In the genomic region with DNA sequence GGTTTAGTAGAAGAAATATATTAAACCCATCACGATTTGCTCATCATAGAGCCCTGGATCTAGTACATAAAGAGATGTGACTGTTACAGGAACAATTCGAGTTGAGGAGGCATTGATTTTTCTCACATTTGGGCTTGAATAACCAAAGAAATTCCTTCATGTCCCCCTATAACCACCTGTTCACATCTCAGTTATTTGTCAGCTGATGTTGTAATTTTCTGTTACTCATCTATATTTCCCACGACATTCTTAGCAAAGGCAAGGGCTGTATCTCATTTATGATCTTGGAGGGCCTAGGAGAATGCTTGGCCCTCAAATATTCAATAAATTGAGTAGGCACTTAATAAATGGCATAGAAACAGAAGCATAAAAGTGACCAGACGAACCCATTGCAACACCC, we compare ENCODE assay signal across 17 cellular contexts. TPM values are rescaled to one million over a fixed set of nuclear protein-coding genes. Genes with fewer than 3 reads are reported as not detected.
DNase-seq lines count a peak whose midpoint lies in the region; ATAC-seq and TF ChIP-seq lines count a peak whose summit lies in the region.
"Had no signal": no experiment of that assay in that cellular context is flagged by ENCODE, and none has a peak within 500 bp of the region (broad histone marks: within the 10 kb centered on the region; RNA-seq: fewer than 3 reads in every experiment).

No MANE protein-coding gene starts in this region.

- BruUV-seq in mammary epithelial cell (replicated peaks; lab: Mats Ljungman, UMichigan) = no TSS peak

- no peak overlapping the region for H3K9ac ChIP-seq in mammary epithelial cell (ENCODE audit: insufficient read depth, low read length)

- H3K4me3 ChIP-seq in breast epithelium = no peak overlapping the region
- H3K4me3 ChIP-seq in mammary epithelial cell (replicated peaks in 1 of 3; ENCODE audit: insufficient read depth in 1 of 3, low read depth in 2 of 3, low read length in 3 of 3) = no peak overlapping the region
- no peak overlapping the region for H3K4me3 ChIP-seq in esophagus squamous epithelium
- no peak overlapping the region for H3K4me3 ChIP-seq in psoas muscle
- H3K4me3 ChIP-seq in vagina = no peak overlapping the region
- no peak overlapping the region for H3K4me3 ChIP-seq in body of pancreas
- H3K4me3 ChIP-seq: colonic mucosa, pancreas had no signal

- no peaks in the 10 kb centered on the region for H3K36me3 ChIP-seq in breast epithelium
- H3K36me3 ChIP-seq in mammary epithelial cell (ENCODE audit: insufficient read depth, low read length) = no peaks in the 10 kb centered on the region
- H3K36me3 ChIP-seq in esophagus squamous epithelium = no peaks in the 10 kb centered on the region
- no peaks in the 10 kb centered on the region for H3K36me3 ChIP-seq in psoas muscle (ENCODE audit: insufficient read depth in 1 of 2, low read depth in 1 of 2)
- no peaks in the 10 kb centered on the region for H3K36me3 ChIP-seq in vagina
- no peaks in the 10 kb centered on the region for H3K36me3 ChIP-seq in body of pancreas (replicated peaks in 1 of 2; ENCODE audit: insufficient read depth in 1 of 2, low read depth in 2 of 2)
- H3K36me3 ChIP-seq: colonic mucosa, pancreas had no signal

- in situ Hi-C loops in mammary epithelial cell (cut with MboI; ENCODE audit: low sequenced_read_pairs in 2 of 2) = loop anchor here (10.0 to 25.0 kb wide), 4 partner anchors 160 to 532 kb away; a partner anchor contains a TSS

- no peak overlapping the region for H3K4me2 ChIP-seq in mammary epithelial cell (ENCODE audit: insufficient read depth, low read depth, low read length)

- CTCF ChIA-PET in mammary epithelial cell (lab: Charles Lee; ENCODE audit: low non-redundant PET) = interaction anchor here (0.6 to 0.7 kb wide), 4 partner anchors 11 to 178 kb away, joined by 3 to 35 read pairs (median 18); no protein-coding TSS in a partner anchor

- TF ChIP-seq CTCF in breast epithelium (IDR thresholded peaks at IDR 0.05) (no peak), mammary epithelial cell (conservative IDR thresholded peaks at IDR 0.05 in 1 of 2, IDR thresholded peaks at IDR 0.05 in 1 of 2; ENCODE audit: extremely low read depth in 1 of 2, insufficient read depth in 1 of 2, low read depth in 1 of 2, low read length in 2 of 2) (no peak), esophagus squamous epithelium (IDR thresholded peaks at IDR 0.05) (no peak), psoas muscle (IDR thresholded peaks at IDR 0.05) (no peak), vagina (IDR thresholded peaks at IDR 0.05) (no peak), body of pancreas (IDR thresholded peaks at IDR 0.05) (no peak)

- WGBS in mammary epithelial cell (ENCODE audit: low coverage, missing lambda C conversion rate) = 40% methylated on average over 4 of the region's 4 CpGs
- WGBS in esophagus squamous epithelium, 2 donors = 54 to 59% methylated on average over 4 of the region's 4 CpGs
- 54 to 66% (median 54%) methylated on average over 4 of the region's 4 CpGs for WGBS in psoas muscle, 3 donors
- 44 to 47% methylated on average over 4 of the region's 4 CpGs for WGBS in body of pancreas, 2 donors

- ATAC-seq in psoas muscle (no peak), GM21360 (IDR thresholded peaks at IDR 0.05; ENCODE audit: unreplicated experiment) (no peak), GM18505 (IDR thresholded peaks at IDR 0.05; ENCODE audit: unreplicated experiment) (no peak), body of pancreas (no peak)
- ATAC-seq: activated naive CD8-positive, alpha-beta T cell treated with anti-CD3 and anti-CD28 coated beads, Interleukin-2, amount 50 U/mL, for 24 hours had no signal

- H3K27me3 ChIP-seq in breast epithelium = no peaks in the 10 kb centered on the region
- H3K27me3 ChIP-seq in mammary epithelial cell (ENCODE audit: insufficient read depth, low read length) = no peaks in the 10 kb centered on the region
- H3K27me3 ChIP-seq in esophagus squamous epithelium = no peaks in the 10 kb centered on the region
- H3K27me3 ChIP-seq in psoas muscle (ENCODE audit: insufficient read depth in 3 of 3, low read length in 2 of 3) = no peaks in the 10 kb centered on the region
- no peaks in the 10 kb centered on the region for H3K27me3 ChIP-seq in vagina
- no peaks in the 10 kb centered on the region for H3K27me3 ChIP-seq in body of pancreas
- H3K27me3 ChIP-seq: colonic mucosa, pancreas had no signal

- TF ChIP-seq POLR2A in breast epithelium (IDR thresholded peaks at IDR 0.05) (no peak), esophagus squamous epithelium (IDR thresholded peaks at IDR 0.05) (no peak), vagina (IDR thresholded peaks at IDR 0.05) (no peak), GM18505 (IDR thresholded peaks at IDR 0.05; ENCODE audit: borderline replicate concordance, extremely low read depth, insufficient read depth, insufficient read length) (no peak), body of pancreas (IDR thresholded peaks at IDR 0.05) (no peak)

- H3K4me1 ChIP-seq in breast epithelium (no peaks in the 10 kb centered on the region), mammary epithelial cell (ENCODE audit: insufficient read depth, low read length) (no peaks in the 10 kb centered on the region), esophagus squamous epithelium (peaks cover 0 to 15% (median 7%) of the 10 kb centered on the region in 3 donors), psoas muscle (peaks cover 7% of the 10 kb centered on the region), vagina (peaks cover 9% of the 10 kb centered on the region), body of pancreas (no peaks in the 10 kb centered on the region)
- H3K4me1 ChIP-seq: colonic mucosa had no signal

- H3K27ac ChIP-seq in breast epithelium = peak overlapping the region; percentile 60 to 93
- no peak overlapping the region for H3K27ac ChIP-seq in mammary epithelial cell (ENCODE audit: insufficient read depth, low read depth, low read length)
- H3K27ac ChIP-seq in esophagus squamous epithelium = peak overlapping the region in 3 of 4 donors; percentile 38 to 66 (median 65)
- peak overlapping the region; percentile 86 for H3K27ac ChIP-seq in psoas muscle
- peak overlapping the region; percentile 85 for H3K27ac ChIP-seq in vagina
- no peak overlapping the region for H3K27ac ChIP-seq in body of pancreas
- H3K27ac ChIP-seq: 22Rv1, colonic mucosa, pancreas had no signal

- no peak overlapping the region for H2AFZ ChIP-seq in mammary epithelial cell (ENCODE audit: low read depth, low read length)

- H4K20me1 ChIP-seq in mammary epithelial cell (ENCODE audit: insufficient read depth, low read length) = no peaks in the 10 kb centered on the region

- no peak for DNase-seq in breast epithelium (ENCODE audit: low spot score in 2 of 2)
- no peak for DNase-seq in mammary epithelial cell
- DNase-seq in esophagus squamous epithelium (lab: John Stamatoyannopoulos, UW) = no peak
- no peak for DNase-seq in psoas muscle
- no peak for DNase-seq in vagina (ENCODE audit: extremely low spot score in 2 of 2)
- no peak for DNase-seq in body of pancreas
- DNase-seq: activated CD4-positive, alpha-beta memory T cell treated with anti-CD3 and anti-CD28 coated beads for 36 hours; activated effector memory CD4-positive, alpha-beta T cell treated with Interleukin-2 at 50 U/mL for 16 hours; glutamatergic neuron; natural killer cell; T1000 had no signal

- dilution Hi-C loops in mammary epithelial cell (cut with HindIII; ENCODE audit: low sequenced_read_pairs) = no loop called here

- intact Hi-C loops in breast epithelium (cut with DNase I; ENCODE audit: low total_unique reads) (no loop called here), mammary epithelial cell (cut with micrococcal nuclease) (loop anchor here (1.0 to 10.0 kb wide), 5 partner anchors 165 to 870 kb away; a partner anchor contains a TSS), esophagus squamous epithelium (cut with DNase I) (loop anchor here (5.0 kb wide), 1 partner anchor 317 kb away; no protein-coding TSS in a partner anchor), psoas muscle (cut with DNase I) (loop anchor here (1.0 to 10.0 kb wide), 6 partner anchors 57 to 520 kb away; a partner anchor contains a TSS), vagina (cut with DNase I) (loop anchor here (1.0 to 5.0 kb wide), 2 partner anchors 172 to 318 kb away; a partner anchor contains a TSS), body of pancreas (cut with DNase I) (no loop called here)

- H3K9me3 ChIP-seq in breast epithelium (no peaks in the 10 kb centered on the region), mammary epithelial cell (replicated peaks; ENCODE audit: insufficient read depth, low read length) (no peaks in the 10 kb centered on the region), esophagus squamous epithelium (no peaks in the 10 kb centered on the region), psoas muscle (no peaks in the 10 kb centered on the region), vagina (no peaks in the 10 kb centered on the region), body of pancreas (no peaks in the 10 kb centered on the region)
- H3K9me3 ChIP-seq: colonic mucosa, pancreas had no signal

- H3K79me2 ChIP-seq in mammary epithelial cell (ENCODE audit: insufficient read depth, low read length) = no peaks in the 10 kb centered on the region

RNA-seq across cellular contexts. Expression of a gene that starts 36.4 kb away (rescaled TPM):
- 10 to 100 TPM; 25.8 to 36.1 (median 35.9) TPM for total RNA-seq in breast epithelium
- total RNA-seq in mammary epithelial cell = 10 to 100 TPM; 23.5 to 30.5 TPM
- polyA plus RNA-seq in mammary epithelial cell = 27.8 TPM
- polyA minus RNA-seq in mammary epithelial cell = 26.2 TPM
- 10 to 100 TPM; 16.6 to 55.5 (median 35.8) TPM for total RNA-seq in esophagus squamous epithelium
- total RNA-seq in psoas muscle = 100 to 1,000 TPM; 305 to 550 (median 419) TPM
- 100 to 1,000 TPM; 164 to 373 (median 338) TPM for polyA plus RNA-seq in psoas muscle
- total RNA-seq in vagina = 45.9 TPM
- 10 to 100 TPM in 1 of 2 donors, 1 to 10 TPM in 1; 8.9 to 16.3 TPM for total RNA-seq in body of pancreas

Comparison
In these comparisons a context has a peak if more than half of its experiments do, and no peak if none do; other contexts are left out.
1. H3K27ac ChIP-seq: peak in breast epithelium (2 of 2), esophagus squamous epithelium (3 of 4), psoas muscle (single experiment) and vagina (single experiment); none in mammary epithelial cell (single experiment) and body of pancreas (0 of 4).
2. intact Hi-C loops: an anchor here in mammary epithelial cell (1.0 to 10.0 kb wide), esophagus squamous epithelium (5.0 kb wide), psoas muscle (1.0 to 10.0 kb wide) and vagina (1.0 to 5.0 kb wide); none called in breast epithelium and body of pancreas.